Comparison of ENCODE assay signal across 19 cellular contexts in genomic region chr21:36858320-36858957, GRCh38.
"Had no signal": no experiment of that assay in that cellular context is flagged by ENCODE, and none has a peak within 500 bp of the region (broad histone marks: within the 10 kb centered on the region; RNA-seq: fewer than 3 reads in every experiment).

No MANE protein-coding gene starts in this region.

- H3K9ac ChIP-seq: parathyroid adenoma had no signal

- H3K4me3 Mint-ChIP-seq: activated naive CD8-positive, alpha-beta T cell treated with anti-CD3 and anti-CD28 coated beads, Interleukin-2, amount 50 U/mL, for 24 hours; activated T-helper 1 cell treated with anti-CD3 and anti-CD28 coated beads, Interleukin-12 subunit alpha, Interleukin-12 subunit beta, Interleukin-2, Interleukin-4 antibody, amounts not matched to agents 30 ng/mL and 10 ng/mL and 1 ng/mL, durations not matched to agents 14 hours and 24 hours and 36 hours; immature natural killer cell; naive B cell; stimulated activated naive B cell treated with anti-CD40 and anti-IgM and Interleukin-4, amounts not matched to agents 10 μg/mL and 1 μg/mL and 100 μg/mL, for 72 hours had no signal

- H3K27ac Mint-ChIP-seq: activated naive CD8-positive, alpha-beta T cell treated with anti-CD3 and anti-CD28 coated beads, Interleukin-2, amount 50 U/mL, for 24 hours; activated T-helper 1 cell treated with anti-CD3 and anti-CD28 coated beads, Interleukin-12 subunit alpha, Interleukin-12 subunit beta, Interleukin-2, Interleukin-4 antibody, amounts not matched to agents 30 ng/mL and 10 ng/mL and 1 ng/mL, durations not matched to agents 14 hours and 24 hours and 36 hours; stimulated activated naive B cell treated with anti-CD40 and anti-IgM and Interleukin-4, amounts not matched to agents 10 μg/mL and 1 μg/mL and 100 μg/mL, for 72 hours had no signal

- H3K27me3 ChIP-seq: ascending aorta, breast epithelium, gastrocnemius medialis, heart left ventricle, neutrophil, thyroid gland had no signal

- H3K4me1 ChIP-seq: ascending aorta, breast epithelium, parathyroid adenoma had no signal

- H3K9me3 Mint-ChIP-seq: activated naive CD8-positive, alpha-beta T cell treated with anti-CD3 and anti-CD28 coated beads, Interleukin-2, amount 50 U/mL, for 24 hours; activated T-helper 1 cell treated with anti-CD3 and anti-CD28 coated beads, Interleukin-12 subunit alpha, Interleukin-12 subunit beta, Interleukin-2, Interleukin-4 antibody, amounts not matched to agents 30 ng/mL and 10 ng/mL and 1 ng/mL, durations not matched to agents 14 hours and 24 hours and 36 hours; immature natural killer cell had no signal

- H3K9me3 ChIP-seq: ascending aorta, breast epithelium, gastrocnemius medialis, heart left ventricle, neutrophil, thyroid gland had no signal

- H3K4me3 ChIP-seq: ascending aorta, breast epithelium, gastrocnemius medialis, heart left ventricle, thyroid gland had no signal

- DNase-seq: activated CD4-positive, CD25-positive, alpha-beta regulatory T cell treated with anti-CD3 and anti-CD28 coated beads, Interleukin-2, amount 50 U/mL, for 72 hours; activated naive CD4-positive, alpha-beta T cell; activated naive CD8-positive, alpha-beta T cell treated with anti-CD3 and anti-CD28 coated beads, Interleukin-2, amount 50 U/mL, for 24 hours; gastrocnemius medialis; heart left ventricle; immature natural killer cell; left cardiac atrium; mammary epithelial cell; naive B cell; retina; stimulated activated CD4-positive, alpha-beta T cell treated with anti-CD3 and anti-CD28 coated beads, Interleukin-15, amount 100 ng/mL, for 24 hours; stimulated activated CD4-positive, alpha-beta T cell treated with anti-CD3 and anti-CD28 coated beads, Interleukin-4, amount 100 ng/mL, for 1 hour; stimulated activated naive B cell treated with anti-CD40 and anti-IgM and Interleukin-4, amounts not matched to agents 10 μg/mL and 1 μg/mL and 100 μg/mL, for 72 hours; thyroid gland had no signal

- H3K27me3 Mint-ChIP-seq: activated naive CD8-positive, alpha-beta T cell treated with anti-CD3 and anti-CD28 coated beads, Interleukin-2, amount 50 U/mL, for 24 hours; naive B cell; stimulated activated naive B cell treated with anti-CD40 and anti-IgM and Interleukin-4, amounts not matched to agents 10 μg/mL and 1 μg/mL and 100 μg/mL, for 72 hours had no signal

- ATAC-seq: activated naive CD8-positive, alpha-beta T cell treated with anti-CD3 and anti-CD28 coated beads, Interleukin-2, amount 50 U/mL, for 24 hours; gastrocnemius medialis; heart left ventricle; left cardiac atrium; stimulated activated naive B cell treated with anti-CD40 and anti-IgM and Interleukin-4, amounts not matched to agents 10 μg/mL and 1 μg/mL and 100 μg/mL, for 72 hours had no signal

- H3K36me3 ChIP-seq: ascending aorta, breast epithelium, gastrocnemius medialis, heart left ventricle, neutrophil, thyroid gland had no signal

- H2AFZ ChIP-seq: parathyroid adenoma had no signal

- H3K27ac ChIP-seq: ascending aorta, breast epithelium, neutrophil, parathyroid adenoma, thyroid gland had no signal
